Comparison of ENCODE assay signal across 25 cellular contexts in the genomic region with DNA sequence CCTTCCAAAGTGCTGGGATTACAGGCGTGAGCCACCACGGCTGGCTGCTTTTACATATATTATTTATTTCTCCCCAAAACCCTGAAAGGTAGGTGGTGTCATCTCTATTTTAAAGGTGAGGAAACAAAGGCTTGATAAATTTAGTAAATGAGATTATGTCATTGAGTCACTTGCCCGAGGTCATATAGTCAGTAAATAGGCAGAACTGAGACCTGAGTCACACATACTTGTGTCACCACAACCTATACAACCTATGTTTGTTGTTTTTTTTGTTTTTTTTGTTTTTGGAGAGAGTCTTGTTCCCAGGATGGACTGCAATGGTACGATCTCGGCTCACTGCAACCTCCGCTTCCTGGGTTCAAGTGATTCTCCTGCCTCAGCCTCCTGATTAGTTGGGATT. TPM values are rescaled to one million over a fixed set of nuclear protein-coding genes. Genes with fewer than 3 reads are reported as not detected.
DNase-seq lines count a peak whose midpoint lies in the region; ATAC-seq and TF ChIP-seq lines count a peak whose summit lies in the region.
"Had no signal": no experiment of that assay in that cellular context is flagged by ENCODE, and none has a peak within 500 bp of the region (broad histone marks: within the 10 kb centered on the region; RNA-seq: fewer than 3 reads in every experiment).

No MANE protein-coding gene starts in this region.

- H3K27ac ChIP-seq in ACC112 (ENCODE audit: low read depth, low read length), result peak overlapping the region; percentile 49
- no peak overlapping the region for H3K27ac ChIP-seq in RWPE1
- H3K27ac ChIP-seq in H9 (ENCODE audit: insufficient read length, low read depth, low read length), result no peak overlapping the region
- H3K27ac ChIP-seq: ascending aorta, left ventricle myocardium inferior, tibial nerve had no signal

- H3K27ac Mint-ChIP-seq in activated CD8-positive, alpha-beta T cell treated with anti-CD3 and anti-CD28 coated beads, Interleukin-2, amount 10 ng/mL, durations not matched to agents 7 days and 5 days, result no peak overlapping the region
- H3K27ac Mint-ChIP-seq in H9, result no peak overlapping the region
- H3K27ac Mint-ChIP-seq: activated naive CD8-positive, alpha-beta T cell; CD4-positive, CD25-positive, alpha-beta regulatory T cell; T-cell had no signal

- POLR2A ChIA-PET in RWPE1 (lab: Yijun Ruan, JAX; ENCODE audit: low non-redundant PET), result no interaction called here
- POLR2A ChIA-PET in activated CD8-positive, alpha-beta T cell treated with anti-CD3 and anti-CD28 coated beads, Interleukin-2, amount 10 ng/mL, durations not matched to agents 7 days and 5 days (lab: Charles Lee), result no interaction called here

- DNase-seq in EL, result peak; percentile 52
- peak; percentile 55 for DNase-seq in RWPE1 (ENCODE audit: low spot score)
- no peak for DNase-seq in activated CD8-positive, alpha-beta T cell treated with anti-CD3 and anti-CD28 coated beads, Interleukin-2, amount 10 ng/mL, durations not matched to agents 7 days and 5 days
- DNase-seq in lower leg skin (ENCODE audit: low spot score in 2 of 2), result no peak
- no peak for DNase-seq in H9
- DNase-seq in activated CD4-positive, alpha-beta T cell treated with anti-CD3 and anti-CD28 coated beads for 4 hours, result no peak
- DNase-seq: activated CD4-positive, CD25-positive, alpha-beta regulatory T cell treated with anti-CD3 and anti-CD28 coated beads, Interleukin-2, amount 50 U/mL, for 72 hours; CD4-positive, CD25-positive, alpha-beta regulatory T cell; foreskin fibroblast; left ventricle myocardium inferior; NCI-H1092 treated with DMSO at 0.1 percent for 48 hours; NCI-H1930; NCI-H2227 treated with DMSO at 0.1 percent for 48 hours; NCI-H82; posterior cingulate gyrus; SHP77 treated with DMSO at 0.1 percent for 48 hours; T-cell had no signal

- H3K9me3 ChIP-seq in H9 (ENCODE audit: control insufficient read depth, low read depth, low read length), result no peaks in the 10 kb centered on the region
- H3K9me3 ChIP-seq: ascending aorta, left ventricle myocardium inferior, tibial nerve had no signal

- no peak overlapping the region for H4K91ac ChIP-seq in H9 (ENCODE audit: insufficient read length, low read depth, low read length)

- H4K20me1 ChIP-seq in H9 (ENCODE audit: control insufficient read depth, insufficient read depth, insufficient read length), result no peaks in the 10 kb centered on the region

- peaks cover 25% of the 10 kb centered on the region; the same call in 1 of the 2 replicates for H3K36me3 ChIP-seq in ACC112 (ENCODE audit: insufficient read depth, low read length)

- H3K4me3 ChIP-seq in ACC112 (ENCODE audit: low read depth, low read length), result no peak overlapping the region
- no peak overlapping the region for H3K4me3 ChIP-seq in lower leg skin (ENCODE audit: low read depth, poor library complexity, severe bottlenecking)
- H3K4me3 ChIP-seq: ascending aorta, left ventricle myocardium inferior, tibial nerve had no signal

- no peak overlapping the region for H3K4ac ChIP-seq in H9 (ENCODE audit: low read depth, low read length)

- H3K79me2 ChIP-seq in ACC112 (ENCODE audit: control insufficient read depth, insufficient read depth, low read length, unreplicated experiment), result peaks cover 4% of the 10 kb centered on the region
- H3K79me2 ChIP-seq in H9 (ENCODE audit: insufficient read depth, low read length), result no peaks in the 10 kb centered on the region

- H3K23ac ChIP-seq in H9 (ENCODE audit: insufficient read length, low read depth, low read length), result no peak overlapping the region

- no peak overlapping the region for H4K8ac ChIP-seq in H9 (replicated peaks; ENCODE audit: insufficient read length, low read depth, low read length)

- H2BK5ac ChIP-seq in H9 (ENCODE audit: insufficient read length, low read length), result no peak overlapping the region

- no peaks in the 10 kb centered on the region for H3K23me2 ChIP-seq in H9 (ENCODE audit: insufficient read length, low read depth, low read length, poor library complexity, severe bottlenecking)

- no peak overlapping the region for H3K4me2 ChIP-seq in H9 (ENCODE audit: insufficient read depth, insufficient read length, low read length)

- no peak overlapping the region for H2BK20ac ChIP-seq in H9 (ENCODE audit: low read depth, low read length, poor library complexity, severe bottlenecking)

- H4K5ac ChIP-seq in H9 (ENCODE audit: insufficient read length, low read depth, low read length), result no peak overlapping the region

- H2AFZ ChIP-seq in ACC112 (ENCODE audit: low read length, unreplicated experiment), result no peak overlapping the region
- no peak overlapping the region for H2AFZ ChIP-seq in H9 (ENCODE audit: low read length)

- CTCF ChIA-PET in RWPE1 (lab: Yijun Ruan, JAX), result interaction anchor here (0.7 kb wide), 1 partner anchor 12 kb away, joined by 5 read pairs; a partner anchor contains a TSS
- CTCF ChIA-PET in activated CD8-positive, alpha-beta T cell treated with anti-CD3 and anti-CD28 coated beads, Interleukin-2, amount 10 ng/mL, durations not matched to agents 7 days and 5 days (lab: Charles Lee), result interaction anchor here (4.3 kb wide), 1 partner anchor 8 kb away, joined by 26 read pairs; no protein-coding TSS in a partner anchor

- WGBS in lower leg skin, 2 donors, result 82 to 86% methylated on average over 6 of the region's 6 CpGs
- no CpG with 5 or more reads among the region's 6 CpGs for WGBS in H9 (ENCODE audit: extremely low coverage, insufficient read length, low lambda C conversion rate)

- TF ChIP-seq CTCF in RWPE1 (conservative IDR thresholded peaks at IDR 0.05; ENCODE audit: low read depth) (no peak), lower leg skin (IDR thresholded peaks at IDR 0.05) (no peak), H9 (conservative IDR thresholded peaks at IDR 0.05) (no peak)

- no peak overlapping the region for H3T11ph ChIP-seq in H9 (ENCODE audit: low read length)

- H3K14ac ChIP-seq in H9 (ENCODE audit: insufficient read depth, low read length), result no peak overlapping the region

- no peak overlapping the region for H2BK15ac ChIP-seq in H9 (ENCODE audit: low read depth, low read length)

- no peak overlapping the region for H3K9ac ChIP-seq in H9 (ENCODE audit: extremely low read depth, insufficient read length, low read length)

- no peak for TF ChIP-seq POLR2A in lower leg skin (IDR thresholded peaks at IDR 0.05)

- H3K4me1 ChIP-seq in ACC112 (ENCODE audit: control insufficient read depth, insufficient read depth, low read length, unreplicated experiment) (peaks cover 18% of the 10 kb centered on the region), H9 (ENCODE audit: insufficient read depth, low read length) (no peaks in the 10 kb centered on the region)
- H3K4me1 ChIP-seq: ascending aorta, left ventricle myocardium inferior, tibial nerve had no signal

- H2BK12ac ChIP-seq in H9 (ENCODE audit: insufficient read length, low read depth, low read length), result no peak overlapping the region

- intact Hi-C loops in lower leg skin (cut with DNase I; ENCODE audit: low total_unique reads), result no loop called here

- H3K36me3 Mint-ChIP-seq in activated CD8-positive, alpha-beta T cell treated with anti-CD3 and anti-CD28 coated beads, Interleukin-2, amount 10 ng/mL, durations not matched to agents 7 days and 5 days (ENCODE audit: low read depth), result peaks cover 36% of the 10 kb centered on the region
- peaks cover 24 to 62% (median 52%) of the 10 kb centered on the region in 3 experiments for H3K36me3 Mint-ChIP-seq in H9 (ENCODE audit: insufficient read depth in 1 of 3, low read depth in 3 of 3)

- H2AK5ac ChIP-seq in H9 (ENCODE audit: insufficient read length, low read length), result no peak overlapping the region

- H3K56ac ChIP-seq in H9 (ENCODE audit: insufficient read length, low read depth, low read length), result no peak overlapping the region

- peak; percentile 87 for ATAC-seq in esophagus mucosa
- ATAC-seq in activated CD8-positive, alpha-beta T cell treated with anti-CD3 and anti-CD28 coated beads, Interleukin-2, amount 10 ng/mL, durations not matched to agents 7 days and 5 days, result no peak
- ATAC-seq: HCT116, sciatic nerve, T-cell had no signal

- no peak overlapping the region for H3K18ac ChIP-seq in H9 (ENCODE audit: insufficient read length, low read depth, low read length)

- no peaks in the 10 kb centered on the region for H3K9me3 Mint-ChIP-seq in activated CD8-positive, alpha-beta T cell treated with anti-CD3 and anti-CD28 coated beads, Interleukin-2, amount 10 ng/mL, durations not matched to agents 7 days and 5 days (ENCODE audit: insufficient read depth)
- no peaks in the 10 kb centered on the region for H3K9me3 Mint-ChIP-seq in H9
- H3K9me3 Mint-ChIP-seq: activated T-helper 1 cell treated with anti-CD3 and anti-CD28 coated beads, Interleukin-12 subunit alpha, Interleukin-12 subunit beta, Interleukin-2, Interleukin-4 antibody, amounts not matched to agents 30 ng/mL and 10 ng/mL and 1 ng/mL, durations not matched to agents 14 hours and 24 hours and 36 hours; CD4-positive, CD25-positive, alpha-beta regulatory T cell; T-cell had no signal

- H3K27me3 Mint-ChIP-seq in activated CD8-positive, alpha-beta T cell treated with anti-CD3 and anti-CD28 coated beads, Interleukin-2, amount 10 ng/mL, durations not matched to agents 7 days and 5 days (ENCODE audit: low read depth), result no peaks in the 10 kb centered on the region
- no peaks in the 10 kb centered on the region for H3K27me3 Mint-ChIP-seq in H9 (ENCODE audit: low read depth)
- H3K27me3 Mint-ChIP-seq: activated naive CD8-positive, alpha-beta T cell; CD4-positive, CD25-positive, alpha-beta regulatory T cell; T-cell had no signal

- peaks cover 4% of the 10 kb centered on the region for H3K4me1 Mint-ChIP-seq in activated CD8-positive, alpha-beta T cell treated with anti-CD3 and anti-CD28 coated beads, Interleukin-2, amount 10 ng/mL, durations not matched to agents 7 days and 5 days (ENCODE audit: low read depth)
- H3K4me1 Mint-ChIP-seq in H9, result no peaks in the 10 kb centered on the region

- H3K4me3 Mint-ChIP-seq in activated CD8-positive, alpha-beta T cell treated with anti-CD3 and anti-CD28 coated beads, Interleukin-2, amount 10 ng/mL, durations not matched to agents 7 days and 5 days, result no peak overlapping the region
- no peak overlapping the region for H3K4me3 Mint-ChIP-seq in H9
- H3K4me3 Mint-ChIP-seq: activated naive CD8-positive, alpha-beta T cell; activated T-helper 1 cell treated with anti-CD3 and anti-CD28 coated beads, Interleukin-12 subunit alpha, Interleukin-12 subunit beta, Interleukin-2, Interleukin-4 antibody, amounts not matched to agents 30 ng/mL and 10 ng/mL and 1 ng/mL, durations not matched to agents 14 hours and 24 hours and 36 hours; CD4-positive, CD25-positive, alpha-beta regulatory T cell; T-cell had no signal

- no peaks in the 10 kb centered on the region for H3K79me1 ChIP-seq in H9 (ENCODE audit: insufficient read depth, low read depth, low read length, poor library complexity, severe bottlenecking)

- no peaks in the 10 kb centered on the region for H3K27me3 ChIP-seq in ACC112 (ENCODE audit: insufficient read depth, low read length)
- no peaks in the 10 kb centered on the region for H3K27me3 ChIP-seq in H9 (ENCODE audit: insufficient read depth, low read length)
- H3K27me3 ChIP-seq: ascending aorta, tibial nerve had no signal

- H2BK120ac ChIP-seq in H9 (ENCODE audit: low read depth, low read length, poor library complexity, severe bottlenecking), result no peak overlapping the region

RNA-seq across cellular contexts. Expression of a gene that starts 12.8 kb away (rescaled TPM):
- 22.6 TPM for total RNA-seq in esophagus mucosa
- 10 to 100 TPM; 35.0 to 35.8 TPM for total RNA-seq in activated CD8-positive, alpha-beta T cell treated with anti-CD3 and anti-CD28 coated beads, Interleukin-2, amount 10 ng/mL, durations not matched to agents 7 days and 5 days
- 10 to 100 TPM; 29.6 to 41.6 (median 34.5) TPM for total RNA-seq in lower leg skin
- total RNA-seq in H9 (2021), result 50.2 and 53.3 TPM in 2 replicates

RNA-seq across cellular contexts. Expression of a gene that starts 22.9 kb away (rescaled TPM):
- total RNA-seq in esophagus mucosa, result 3.4 TPM
- 1 to 10 TPM; 3.1 to 3.2 TPM for total RNA-seq in activated CD8-positive, alpha-beta T cell treated with anti-CD3 and anti-CD28 coated beads, Interleukin-2, amount 10 ng/mL, durations not matched to agents 7 days and 5 days
- 10 to 100 TPM in 2 of 4 donors, 1 to 10 TPM in 2; 6.3 to 13.2 (median 9.9) TPM for total RNA-seq in lower leg skin
- 2.1 and 2.9 TPM in 2 replicates for total RNA-seq in H9 (2021)

RNA-seq across cellular contexts. Expression of a gene that starts 23.2 kb away (rescaled TPM):
- total RNA-seq in esophagus mucosa (1.7 TPM), lower leg skin (1 to 10 TPM; 1.6 to 4.6 (median 2.8) TPM), H9 (2021) (1.9 and 2.2 TPM in 2 replicates)
- 1 to 10 TPM; 2.3 to 2.5 TPM for total RNA-seq in activated CD8-positive, alpha-beta T cell treated with anti-CD3 and anti-CD28 coated beads, Interleukin-2, amount 10 ng/mL, durations not matched to agents 7 days and 5 days

RNA-seq across cellular contexts. Expression of a gene that starts 23.4 kb away (rescaled TPM):
- 20.2 TPM for total RNA-seq in esophagus mucosa
- total RNA-seq in activated CD8-positive, alpha-beta T cell treated with anti-CD3 and anti-CD28 coated beads, Interleukin-2, amount 10 ng/mL, durations not matched to agents 7 days and 5 days, result 10 to 100 TPM; 26.3 to 28.8 TPM
- total RNA-seq in lower leg skin, result 10 to 100 TPM in 3 of 4 donors, 1 to 10 TPM in 1; 5.9 to 13.5 (median 11.0) TPM
- 58.4 and 66.7 TPM in 2 replicates for total RNA-seq in H9 (2021)

RNA-seq across cellular contexts. Expression of a gene that starts 28.5 kb away (rescaled TPM):
- total RNA-seq in esophagus mucosa (1.6 TPM), lower leg skin (1 to 10 TPM in 3 of 4 donors, under 1 TPM in 1; 0.72 to 6.4 (median 1.7) TPM), H9 (2021) (6.1 and 6.5 TPM in 2 replicates)
- total RNA-seq in activated CD8-positive, alpha-beta T cell treated with anti-CD3 and anti-CD28 coated beads, Interleukin-2, amount 10 ng/mL, durations not matched to agents 7 days and 5 days, result 1 to 10 TPM; 2.3 to 2.6 TPM
- total RNA-seq: ascending aorta; CD4-positive, CD25-positive, alpha-beta regulatory T cell; left ventricle myocardium inferior had no signal

Comparison
In these comparisons a context has a peak if more than half of its experiments do, and no peak if none do; other contexts are left out.
1. DNase-seq: peak in EL (single experiment) and RWPE1 (single experiment); none in activated CD8-positive, alpha-beta T cell treated with anti-CD3 and anti-CD28 coated beads, Interleukin-2, amount 10 ng/mL, durations not matched to agents 7 days and 5 days (single experiment), lower leg skin (0 of 2), H9 (single experiment) and activated CD4-positive, alpha-beta T cell treated with anti-CD3 and anti-CD28 coated beads for 4 hours (0 of 2).